14 cellular contexts compared by ENCODE assay signal in the genomic region with DNA sequence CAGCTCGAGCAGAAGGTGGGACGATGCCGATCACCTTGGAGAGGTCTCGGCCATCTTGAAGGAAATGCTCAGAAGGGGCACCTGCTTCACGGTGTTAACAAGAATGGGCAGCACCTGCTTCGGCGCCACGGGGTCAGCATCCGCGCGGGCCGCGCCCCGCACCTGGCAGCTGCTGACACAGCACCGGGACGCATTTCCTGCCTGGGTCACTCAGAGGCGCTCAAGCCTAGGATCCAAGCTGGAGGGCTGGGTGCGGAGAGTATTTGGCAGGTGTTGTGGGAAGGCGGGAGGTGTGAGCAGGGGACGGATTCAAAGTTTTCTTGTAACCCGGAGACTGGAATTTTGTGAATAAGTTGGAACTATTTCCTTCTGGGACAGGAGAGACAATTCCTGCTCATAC.
"Had no signal": no experiment of that assay in that cellular context is flagged by ENCODE, and none has a peak within 500 bp of the region (broad histone marks: within the 10 kb centered on the region; RNA-seq: fewer than 3 reads in every experiment).

No MANE protein-coding gene starts in this region.

- H3K4me3 ChIP-seq: colonic mucosa, right atrium auricular region, smooth muscle cell, tibial nerve had no signal

- H3K27ac ChIP-seq: colonic mucosa, neutrophil, right atrium auricular region, tibial nerve had no signal

- H3K36me3 ChIP-seq: colonic mucosa, neutrophil, right atrium auricular region, tibial nerve had no signal

- ATAC-seq: naive thymus-derived CD8-positive, alpha-beta T cell; stimulated activated memory B cell treated with anti-CD40 and anti-IgM and Interleukin-4, amounts not matched to agents 10 μg/mL and 1 μg/mL and 100 μg/mL, for 72 hours had no signal

- H3K4me1 ChIP-seq: colonic mucosa, right atrium auricular region, tibial nerve had no signal

- H3K9me3 ChIP-seq: colonic mucosa, neutrophil, right atrium auricular region, tibial nerve had no signal

- H3K27me3 ChIP-seq: colonic mucosa, right atrium auricular region had no signal

- DNase-seq: activated CD4-positive, alpha-beta memory T cell treated with anti-CD3 and anti-CD28 coated beads, Interleukin-2, amount 10 ng/mL, durations not matched to agents 7 days and 5 days; activated gamma-delta T cell treated with Interleukin-2 at 50 U/mL for 16 hours; activated T-cell treated with anti-CD3 and anti-CD28 coated beads, Interleukin-2, amount 50 U/mL, for 48 hours; caudate nucleus; colonic mucosa; effector CD4-positive, alpha-beta T cell; naive thymus-derived CD8-positive, alpha-beta T cell; SW 1271; T-helper 9 cell had no signal
